In genomic region chr3:111292117-111292516, GRCh38 we compare ENCODE assay signal across 21 cellular contexts.
"Had no signal": no experiment of that assay in that cellular context is flagged by ENCODE, and none has a peak within 500 bp of the region (broad histone marks: within the 10 kb centered on the region; RNA-seq: fewer than 3 reads in every experiment).

No MANE protein-coding gene starts in this region.

- H3K4me3 Mint-ChIP-seq: natural killer cell; stimulated activated naive B cell treated with anti-CD40 and anti-IgM and Interleukin-4, amounts not matched to agents 10 μg/mL and 1 μg/mL and 100 μg/mL, for 72 hours; stimulated activated naive CD8-positive, alpha-beta T cell treated with anti-CD3 and anti-CD28 coated beads, Interleukin-15, Interleukin-2, amounts not matched to agents 100 ng/mL and 50 ng/mL, for 24 hours had no signal

- H3K36me3 ChIP-seq: esophagus muscularis mucosa, lower lobe of right lung, right lobe of liver, suprapubic skin, transverse colon, vagina had no signal

- DNase-seq: dermis blood vessel endothelial cell; effector memory CD4-positive, alpha-beta T cell; foreskin melanocyte; head of caudate nucleus; left ventricle myocardium superior; lower lobe of right lung; natural killer cell; right lobe of liver; stimulated activated CD4-positive, alpha-beta T cell treated with anti-CD3 and anti-CD28 coated beads, Interleukin-12 subunit alpha, Interleukin-12 subunit beta, amount 100 ng/mL, for 4 hours; stimulated activated CD4-positive, alpha-beta T cell treated with anti-CD3 and anti-CD28 coated beads, Interleukin-1b, Interleukin-23, amount 100 ng/mL, for 48 hours; stimulated activated CD4-positive, alpha-beta T cell treated with anti-CD3 and anti-CD28 coated beads, Interleukin-4, amount 100 ng/mL, for 24 hours; stimulated activated naive B cell treated with anti-CD40 and anti-IgM and Interleukin-4, amounts not matched to agents 10 μg/mL and 1 μg/mL and 100 μg/mL, for 72 hours; transverse colon had no signal

- H2AFZ ChIP-seq: parathyroid adenoma had no signal

- ATAC-seq: left ventricle myocardium superior; lower lobe of right lung; natural killer cell; right lobe of liver; stimulated activated naive B cell treated with anti-CD40 and anti-IgM and Interleukin-4, amounts not matched to agents 10 μg/mL and 1 μg/mL and 100 μg/mL, for 72 hours had no signal

- H3K4me1 ChIP-seq: esophagus muscularis mucosa, lower lobe of right lung, parathyroid adenoma, right lobe of liver, suprapubic skin, transverse colon, vagina had no signal

- H3K4me1 Mint-ChIP-seq: natural killer cell; stimulated activated naive B cell treated with anti-CD40 and anti-IgM and Interleukin-4, amounts not matched to agents 10 μg/mL and 1 μg/mL and 100 μg/mL, for 72 hours had no signal

- H3K27me3 Mint-ChIP-seq: progenitor cell of endocrine pancreas; stimulated activated naive CD8-positive, alpha-beta T cell treated with anti-CD3 and anti-CD28 coated beads, Interleukin-15, Interleukin-2, amounts not matched to agents 100 ng/mL and 50 ng/mL, for 24 hours had no signal

- H3K27ac ChIP-seq: coronary artery, esophagus muscularis mucosa, lower lobe of right lung, parathyroid adenoma, right lobe of liver, suprapubic skin, transverse colon, vagina had no signal

- H3K9ac ChIP-seq: parathyroid adenoma had no signal

- H3K4me2 ChIP-seq: smooth muscle cell had no signal

- H3K9me3 Mint-ChIP-seq: natural killer cell; stimulated activated naive CD8-positive, alpha-beta T cell treated with anti-CD3 and anti-CD28 coated beads, Interleukin-15, Interleukin-2, amounts not matched to agents 100 ng/mL and 50 ng/mL, for 24 hours had no signal

- H3K27ac Mint-ChIP-seq: natural killer cell; progenitor cell of endocrine pancreas; stimulated activated naive B cell treated with anti-CD40 and anti-IgM and Interleukin-4, amounts not matched to agents 10 μg/mL and 1 μg/mL and 100 μg/mL, for 72 hours; stimulated activated naive CD8-positive, alpha-beta T cell treated with anti-CD3 and anti-CD28 coated beads, Interleukin-15, Interleukin-2, amounts not matched to agents 100 ng/mL and 50 ng/mL, for 24 hours had no signal

- H3K9me3 ChIP-seq: esophagus muscularis mucosa, lower lobe of right lung, right lobe of liver, suprapubic skin, transverse colon, vagina had no signal

- H3K4me3 ChIP-seq: coronary artery, esophagus muscularis mucosa, lower lobe of right lung, right lobe of liver, smooth muscle cell, suprapubic skin, transverse colon, vagina had no signal

- H3K27me3 ChIP-seq: esophagus muscularis mucosa, right lobe of liver, suprapubic skin, transverse colon, vagina had no signal

- H3K36me3 Mint-ChIP-seq: natural killer cell; stimulated activated naive B cell treated with anti-CD40 and anti-IgM and Interleukin-4, amounts not matched to agents 10 μg/mL and 1 μg/mL and 100 μg/mL, for 72 hours had no signal

- H3K79me2 ChIP-seq: parathyroid adenoma had no signal
